In the genomic region with DNA sequence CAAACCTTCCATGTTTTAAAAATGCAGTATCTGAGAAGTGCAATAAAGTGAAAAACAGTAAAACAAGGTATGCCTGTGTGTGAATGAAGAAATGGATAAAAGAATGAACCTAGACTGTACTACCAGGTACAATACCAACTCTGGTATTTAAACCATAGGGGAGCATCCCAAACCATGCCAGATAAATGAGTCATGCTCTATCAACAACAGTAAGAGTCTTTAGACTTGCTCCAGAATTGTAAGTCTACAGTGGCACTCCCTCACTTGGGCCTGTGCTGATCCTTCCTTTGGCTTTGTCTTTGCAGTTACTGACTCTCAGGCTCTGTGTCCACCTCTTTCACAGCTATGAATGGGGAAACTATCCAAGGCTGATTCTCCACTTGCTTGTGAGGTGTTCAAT, we compare ENCODE assay signal across 19 cellular contexts. TPM values are rescaled to one million over a fixed set of nuclear protein-coding genes. Genes with fewer than 3 reads are reported as not detected.
A peak's percentile ranks its signal among the peaks of the same experiment; 100 is the strongest.
DNase-seq lines count a peak whose midpoint lies in the region; ATAC-seq, FAIRE-seq and TF ChIP-seq lines count a peak whose summit lies in the region.
"Had no signal": no experiment of that assay in that cellular context is flagged by ENCODE, and none has a peak within 500 bp of the region (broad histone marks: within the 10 kb centered on the region; RNA-seq: fewer than 3 reads in every experiment).

No MANE protein-coding gene starts in this region.

- no peak overlapping the region for H3K27ac Mint-ChIP-seq in natural killer cell treated with Interleukin-12 subunit alpha and Interleukin-12 subunit beta and Interleukin-15 and Interleukin-18, amount 100 ng/mL, for 72 hours
- no peak overlapping the region for H3K27ac Mint-ChIP-seq in activated naive CD8-positive, alpha-beta T cell treated with anti-CD3 and anti-CD28 coated beads, Interleukin-2, amount 50 U/mL, for 24 hours
- H3K27ac Mint-ChIP-seq: activated naive CD4-positive, alpha-beta T cell treated with anti-CD3 and anti-CD28 coated beads, Interleukin-2, amount 50 U/mL, for 72 hours; endodermal cell; natural killer cell had no signal

- no peaks in the 10 kb centered on the region for H3K4me1 Mint-ChIP-seq in natural killer cell treated with Interleukin-12 subunit alpha and Interleukin-12 subunit beta and Interleukin-15 and Interleukin-18, amount 100 ng/mL, for 72 hours (ENCODE audit: low read depth in 2 of 2)
- H3K4me1 Mint-ChIP-seq in activated naive CD8-positive, alpha-beta T cell treated with anti-CD3 and anti-CD28 coated beads, Interleukin-2, amount 50 U/mL, for 24 hours, result no peaks in the 10 kb centered on the region
- H3K4me1 Mint-ChIP-seq: natural killer cell had no signal

- FAIRE-seq in HTR-8/SVneo (lab: Jason Lieb, UNC), result no peak
- FAIRE-seq: GM12878 had no signal

- ATAC-seq in natural killer cell treated with Interleukin-12 subunit alpha and Interleukin-12 subunit beta and Interleukin-15 and Interleukin-18, amount 100 ng/mL, for 72 hours, result no peak
- no peak for ATAC-seq in activated naive CD8-positive, alpha-beta T cell treated with anti-CD3 and anti-CD28 coated beads, Interleukin-2, amount 50 U/mL, for 24 hours
- ATAC-seq: activated naive CD4-positive, alpha-beta T cell treated with anti-CD3 and anti-CD28 coated beads, Interleukin-2, amount 50 U/mL, for 72 hours; GM12878; natural killer cell had no signal

- H3K27me3 Mint-ChIP-seq in natural killer cell treated with Interleukin-12 subunit alpha and Interleukin-12 subunit beta and Interleukin-15 and Interleukin-18, amount 100 ng/mL, for 72 hours, result peaks cover 23 to 39% of the 10 kb centered on the region in 2 donors
- H3K27me3 Mint-ChIP-seq in activated naive CD8-positive, alpha-beta T cell treated with anti-CD3 and anti-CD28 coated beads, Interleukin-2, amount 50 U/mL, for 24 hours, result peaks cover 26% of the 10 kb centered on the region

- H3K4me3 Mint-ChIP-seq in natural killer cell treated with Interleukin-12 subunit alpha and Interleukin-12 subunit beta and Interleukin-15 and Interleukin-18, amount 100 ng/mL, for 72 hours, result no peak overlapping the region
- H3K4me3 Mint-ChIP-seq in activated naive CD8-positive, alpha-beta T cell treated with anti-CD3 and anti-CD28 coated beads, Interleukin-2, amount 50 U/mL, for 24 hours, result no peak overlapping the region
- H3K4me3 Mint-ChIP-seq: endodermal cell, natural killer cell had no signal

- H3K4me3 ChIP-seq in foreskin fibroblast (ENCODE audit: low read depth in 1 of 2, low read length in 2 of 2), result no peak overlapping the region
- H3K4me3 ChIP-seq: GM12878, lung, stomach had no signal

- in situ Hi-C loops in ACHN (cut with HindIII; ENCODE audit: low pct_ligation_motif_present, low pct_unique_long_range_greater_than_20kb, low sequenced_read_pairs), result no loop called here

- no peaks in the 10 kb centered on the region for H3K9me3 Mint-ChIP-seq in natural killer cell treated with Interleukin-12 subunit alpha and Interleukin-12 subunit beta and Interleukin-15 and Interleukin-18, amount 100 ng/mL, for 72 hours
- H3K9me3 Mint-ChIP-seq in activated naive CD8-positive, alpha-beta T cell treated with anti-CD3 and anti-CD28 coated beads, Interleukin-2, amount 50 U/mL, for 24 hours, result no peaks in the 10 kb centered on the region
- H3K9me3 Mint-ChIP-seq: activated naive CD4-positive, alpha-beta T cell treated with anti-CD3 and anti-CD28 coated beads, Interleukin-2, amount 50 U/mL, for 72 hours; endodermal cell; natural killer cell had no signal

- no peaks in the 10 kb centered on the region for H3K36me3 Mint-ChIP-seq in natural killer cell treated with Interleukin-12 subunit alpha and Interleukin-12 subunit beta and Interleukin-15 and Interleukin-18, amount 100 ng/mL, for 72 hours
- no peaks in the 10 kb centered on the region for H3K36me3 Mint-ChIP-seq in activated naive CD8-positive, alpha-beta T cell treated with anti-CD3 and anti-CD28 coated beads, Interleukin-2, amount 50 U/mL, for 24 hours (ENCODE audit: low read depth)
- H3K36me3 Mint-ChIP-seq: activated naive CD4-positive, alpha-beta T cell treated with anti-CD3 and anti-CD28 coated beads, Interleukin-2, amount 50 U/mL, for 72 hours; natural killer cell had no signal

- no peak for TF ChIP-seq CTCF in foreskin fibroblast (IDR thresholded peaks at IDR 0.05; ENCODE audit: low read depth, low read length)

- DNase-seq in ACHN (peak; percentile 48), HTR-8/SVneo (ENCODE audit: insufficient read length, low spot score) (peak; percentile 38), amniotic epithelial cell (ENCODE audit: low read depth) (peak; percentile 58), foreskin fibroblast (peak; percentile 21 to 50), dedifferentiated amniotic fluid mesenchymal stem cell (ENCODE audit: extremely low spot score) (no peak), GM19238 (ENCODE audit: insufficient read length, low spot score) (no peak)
- no peak for DNase-seq in natural killer cell treated with Interleukin-12 subunit alpha and Interleukin-12 subunit beta and Interleukin-15 and Interleukin-18, amount 100 ng/mL, for 72 hours (ENCODE audit: low spot score)
- DNase-seq in activated naive CD8-positive, alpha-beta T cell treated with anti-CD3 and anti-CD28 coated beads, Interleukin-2, amount 50 U/mL, for 24 hours, result no peak
- DNase-seq: activated CD4-positive, alpha-beta T cell treated with anti-CD3 and anti-CD28 coated beads, Interleukin-2, amount 50 U/mL, for 1 hour; endodermal cell; MM.1S; natural killer cell; NCI-H2029; NCI-H510A treated with DMSO at 0.1 percent for 48 hours; stimulated activated CD4-positive, alpha-beta T cell treated with anti-CD3 and anti-CD28 coated beads, Interleukin-15, amount 100 ng/mL, for 24 hours; stomach had no signal

RNA-seq across cellular contexts. Expression of gene BBS10, which starts 38.1 kb away (rescaled TPM):
- total RNA-seq in natural killer cell treated with Interleukin-12 subunit alpha and Interleukin-12 subunit beta and Interleukin-15 and Interleukin-18, amount 100 ng/mL, for 72 hours, result 1 to 10 TPM; 3.1 to 4.6 TPM

Comparison
In these comparisons a context has a peak if more than half of its experiments do, and no peak if none do; other contexts are left out.
1. DNase-seq: peak in ACHN (single experiment), HTR-8/SVneo (single experiment), amniotic epithelial cell (single experiment) and foreskin fibroblast (2 of 2); none in dedifferentiated amniotic fluid mesenchymal stem cell (single experiment), natural killer cell treated with Interleukin-12 subunit alpha and Interleukin-12 subunit beta and Interleukin-15 and Interleukin-18, amount 100 ng/mL, for 72 hours (single experiment), GM19238 (single experiment) and activated naive CD8-positive, alpha-beta T cell treated with anti-CD3 and anti-CD28 coated beads, Interleukin-2, amount 50 U/mL, for 24 hours (single experiment).